Comparison of ENCODE assay signal across 16 cellular contexts in the genomic region with DNA sequence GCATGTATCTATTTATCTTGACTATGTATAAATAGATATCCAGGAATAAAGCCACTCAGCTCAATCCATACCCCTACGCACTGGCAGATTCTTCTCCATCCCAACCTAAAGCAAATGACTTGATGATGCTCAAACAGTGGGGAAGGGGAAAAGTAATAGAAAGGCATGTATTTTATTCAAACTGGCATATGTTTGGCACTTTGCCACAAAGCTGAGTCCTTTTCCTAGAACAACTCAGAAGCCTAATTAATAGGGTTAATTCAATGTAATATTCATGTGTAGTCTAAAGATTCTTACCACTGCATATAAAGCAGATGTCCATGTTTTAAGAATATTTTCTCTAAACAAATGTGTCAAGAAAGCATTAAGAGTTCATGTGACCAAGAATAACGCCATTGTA.
DNase-seq lines count a peak whose midpoint lies in the region; ATAC-seq, FAIRE-seq and TF ChIP-seq lines count a peak whose summit lies in the region.
"Had no signal": no experiment of that assay in that cellular context is flagged by ENCODE, and none has a peak within 500 bp of the region (broad histone marks: within the 10 kb centered on the region; RNA-seq: fewer than 3 reads in every experiment).

No MANE protein-coding gene starts in this region.

- FAIRE-seq in H54 (lab: Jason Lieb, UNC) = peak; percentile 48

- no peak overlapping the region for H3K4me3 Mint-ChIP-seq in T-helper 17 cell
- H3K4me3 Mint-ChIP-seq: T-cell had no signal

- H3K4me1 Mint-ChIP-seq in T-helper 17 cell = peaks cover 29% of the 10 kb centered on the region

- CTCF ChIA-PET in GM10248 (lab: Yijun Ruan, JAX) = interaction anchor here (1.3 to 1.7 kb wide), 2 partner anchors 14 to 18 kb away, joined by 4 to 6 read pairs; no protein-coding TSS in a partner anchor

- no peaks in the 10 kb centered on the region for H3K9me2 ChIP-seq in hepatocyte (replicated peaks; ENCODE audit: insufficient read depth)

- peak overlapping the region; percentile 26 for H3K4me2 ChIP-seq in hepatocyte

- peaks cover 18% of the 10 kb centered on the region for H4K20me1 ChIP-seq in hepatocyte (ENCODE audit: insufficient read depth, poor library complexity, severe bottlenecking)

- TF ChIP-seq CTCF in hepatocyte (IDR thresholded peaks at IDR 0.05; ENCODE audit: poor library complexity) (no peak), GM10248 (IDR thresholded peaks at IDR 0.05; ENCODE audit: control extremely low read depth, extremely low read depth, low read depth, missing control alignments) (no peak)

- ATAC-seq in T-helper 17 cell (no peak), esophagus mucosa (no peak), HG02623 (IDR thresholded peaks at IDR 0.05; ENCODE audit: unreplicated experiment) (no peak)
- ATAC-seq: T-cell had no signal

- H3K27me3 Mint-ChIP-seq in T-helper 17 cell = no peaks in the 10 kb centered on the region
- H3K27me3 Mint-ChIP-seq: T-cell had no signal

- no peak for TF ChIP-seq POLR2A in H54 (IDR thresholded peaks at IDR 0.05; ENCODE audit: low read depth, low read length)

- H3K9me3 ChIP-seq in T-helper 17 cell (ENCODE audit: control insufficient read depth, low read length, poor library complexity, severe bottlenecking) = no peaks in the 10 kb centered on the region
- no peaks in the 10 kb centered on the region for H3K9me3 ChIP-seq in hepatocyte (ENCODE audit: low read depth)

- no peak overlapping the region for H3K4me3 ChIP-seq in hepatocyte
- H3K4me3 ChIP-seq: BLaER1 treated with 17β-estradiol and CSF1 and Interleukin-3, amounts not matched to agents 10 nM and 100 nM had no signal

- H3K27me3 ChIP-seq in hepatocyte = no peaks in the 10 kb centered on the region
- H3K27me3 ChIP-seq: BLaER1 treated with 17β-estradiol and CSF1 and Interleukin-3, amounts not matched to agents 10 nM and 100 nM had no signal

- no peaks in the 10 kb centered on the region for H3K36me3 ChIP-seq in hepatocyte (replicated peaks; ENCODE audit: insufficient read depth, low read depth)

- H3K27ac Mint-ChIP-seq in T-helper 17 cell = peak overlapping the region; percentile 29
- H3K27ac Mint-ChIP-seq: T-cell had no signal

- no peak overlapping the region for H2AFZ ChIP-seq in hepatocyte

- H3K4me1 ChIP-seq in hepatocyte (ENCODE audit: insufficient read depth) = peaks cover 9% of the 10 kb centered on the region

- H3K27ac ChIP-seq in hepatocyte = peak overlapping the region; percentile 6
- H3K27ac ChIP-seq: BLaER1 treated with 17β-estradiol and CSF1 and Interleukin-3, amounts not matched to agents 10 nM and 100 nM had no signal

- WGBS in hepatocyte (ENCODE audit: low lambda C conversion rate, missing lambda C conversion rate) = 93% methylated on average over 2 of the region's 2 CpGs

- no peaks in the 10 kb centered on the region for H3K36me3 Mint-ChIP-seq in T-helper 17 cell (ENCODE audit: low read depth)

- H3K79me2 ChIP-seq in hepatocyte = peaks cover 88% of the 10 kb centered on the region

- POLR2A ChIA-PET in GM10248 (lab: Yijun Ruan, JAX) = interaction anchor here (0.6 kb wide), 1 partner anchor 418 kb away, joined by 7 read pairs; no protein-coding TSS in a partner anchor

- DNase-seq in NCI-H146 (lab: John Stamatoyannopoulos, UW) (peak; percentile 2), NCI-H146 treated with DMSO at 0.1 percent for 48 hours (lab: John Stamatoyannopoulos, UW; ENCODE audit: unreplicated experiment) (no peak), H54 (ENCODE audit: insufficient read length, low spot score) (no peak), T-helper 17 cell (no peak), hepatocyte (ENCODE audit: low spot score) (no peak), GM10248 (ENCODE audit: extremely low spot score) (no peak)
- DNase-seq: GF-D8, H7, Karpas-422, MM.1S, NCI-H2029 treated with DMSO at 0.1 percent for 48 hours, NCI-H526 treated with DMSO at 0.1 percent for 48 hours, T-cell had no signal
